20 cellular contexts compared by ENCODE assay signal in the genomic region with DNA sequence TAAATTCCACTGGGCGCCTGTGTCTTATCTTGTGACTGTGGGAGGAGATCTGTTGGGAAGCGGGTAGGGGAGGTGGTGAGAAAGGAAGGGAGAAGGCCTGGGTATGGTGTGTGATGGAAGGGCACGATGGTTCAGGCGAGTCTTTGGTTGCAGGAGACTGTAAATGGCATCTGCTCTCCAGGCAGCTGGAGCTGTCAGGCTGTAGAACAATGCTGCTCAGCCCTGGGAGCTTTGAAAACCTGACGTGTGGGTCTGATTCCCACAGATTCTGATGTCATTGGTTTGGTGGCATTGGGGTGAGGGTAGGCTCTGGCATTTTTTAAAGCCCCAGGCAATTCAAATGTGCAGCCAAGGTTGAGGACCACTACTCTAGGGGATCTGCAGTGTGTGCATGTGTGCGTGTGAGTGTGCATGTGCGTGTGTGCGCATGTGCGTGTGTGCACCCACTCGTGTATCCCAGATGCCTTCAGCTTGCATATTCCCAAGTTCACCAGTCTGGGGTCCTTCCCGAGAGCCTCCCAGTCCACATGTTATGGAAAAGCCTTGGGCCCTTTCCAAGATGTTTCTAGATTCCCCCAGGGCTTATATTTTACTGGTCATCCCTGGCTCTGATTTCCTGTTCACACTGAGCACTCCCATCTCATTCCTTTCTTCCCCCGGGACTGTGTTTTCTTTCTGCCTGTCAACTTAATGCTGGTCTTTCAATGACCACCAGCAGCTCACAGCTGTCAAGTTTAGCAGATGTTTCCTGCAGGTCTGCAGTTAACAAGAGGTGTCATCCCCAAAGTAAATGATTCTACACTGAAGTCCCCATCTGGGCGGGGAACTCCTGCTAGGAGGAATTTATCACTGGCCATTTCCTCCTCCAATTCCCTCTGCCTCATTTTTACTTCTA. TPM values are rescaled to one million over a fixed set of nuclear protein-coding genes. Genes with fewer than 3 reads are reported as not detected.
A peak's percentile ranks its signal among the peaks of the same experiment; 100 is the strongest.
DNase-seq lines count a peak whose midpoint lies in the region; ATAC-seq and TF ChIP-seq lines count a peak whose summit lies in the region.
"Had no signal": no experiment of that assay in that cellular context is flagged by ENCODE, and none has a peak within 500 bp of the region (broad histone marks: within the 10 kb centered on the region; RNA-seq: fewer than 3 reads in every experiment).

No MANE protein-coding gene starts in this region.

- no peak for TF ChIP-seq CTCF in A673 (conservative IDR thresholded peaks at IDR 0.05; ENCODE audit: low read depth, low read length)

- POLR2A ChIA-PET in A673 (lab: Charles Lee; ENCODE audit: low non-redundant PET): no interaction called here

- H3K4me2 ChIP-seq in mesendoderm (ENCODE audit: low read length): no peak overlapping the region

- DNase-seq in A673 (ENCODE audit: low spot score) (peak; percentile 53), dedifferentiated amniotic fluid mesenchymal stem cell (ENCODE audit: extremely low spot score) (peak; percentile 40), mesendoderm (peak; percentile 24), NCI-H1092 (lab: John Stamatoyannopoulos, UW) (no peak), HK-2 (ENCODE audit: unreplicated experiment) (no peak), NCI-H1694 (lab: John Stamatoyannopoulos, UW) (no peak)
- DNase-seq in stimulated activated naive CD8-positive, alpha-beta T cell treated with anti-CD3 and anti-CD28 coated beads, Interleukin-15, amount 100 ng/mL, for 72 hours: no peak
- DNase-seq: kidney, NCI-H2029, NCI-H510A, SHP77 treated with DMSO at 0.1 percent for 48 hours, uterus had no signal

- no peak overlapping the region for H4K5ac ChIP-seq in mesendoderm (ENCODE audit: low read length)

- H3K79me1 ChIP-seq in mesendoderm (ENCODE audit: low read length): no peaks in the 10 kb centered on the region

- ATAC-seq in GM19025 (IDR thresholded peaks at IDR 0.05; ENCODE audit: low read depth, unreplicated experiment): peak; percentile 70
- ATAC-seq in stimulated activated naive CD8-positive, alpha-beta T cell treated with anti-CD3 and anti-CD28 coated beads, Interleukin-15, amount 100 ng/mL, for 72 hours: no peak
- ATAC-seq: activated CD4-positive, CD25-positive, alpha-beta regulatory T cell treated with anti-CD3 and anti-CD28 coated beads, Interleukin-2, amount 50 U/mL, for 24 hours; mucosa of descending colon had no signal

- no TSS peak for BruUV-seq in A673 (replicated peaks; lab: Mats Ljungman, UMichigan)

- H3K56ac ChIP-seq in mesendoderm (ENCODE audit: low read length): no peak overlapping the region

- no peaks in the 10 kb centered on the region for H3K4me1 ChIP-seq in A673 (ENCODE audit: insufficient read depth, low read length, poor library complexity, severe bottlenecking)
- H3K4me1 ChIP-seq in mesendoderm (ENCODE audit: control insufficient read depth, low read depth, low read length): no peaks in the 10 kb centered on the region
- H3K4me1 ChIP-seq: pancreas, stomach, uterus had no signal

- no peak overlapping the region for H3K27ac ChIP-seq in A673 (ENCODE audit: low read depth, low read length, poor library complexity, severe bottlenecking)
- H3K27ac ChIP-seq in mesendoderm (ENCODE audit: low read depth, low read length): no peak overlapping the region
- H3K27ac ChIP-seq: pancreas, stomach, uterus had no signal

- CTCF ChIA-PET in A673 (lab: Charles Lee): no interaction called here

- no peak overlapping the region for H4K8ac ChIP-seq in mesendoderm (ENCODE audit: low read depth, low read length)

- no peak overlapping the region for H2BK15ac ChIP-seq in mesendoderm (replicated peaks; ENCODE audit: low read depth)

- no peak overlapping the region for H3K4me3 Mint-ChIP-seq in stimulated activated naive CD8-positive, alpha-beta T cell treated with anti-CD3 and anti-CD28 coated beads, Interleukin-15, amount 100 ng/mL, for 72 hours
- H3K4me3 Mint-ChIP-seq: dendritic cell treated with granulocyte-macrophage colony-stimulating factor and Interleukin-4, amounts not matched to agents 40 ng/mL and 50 ng/mL, for 4 days had no signal

- no peak overlapping the region for H2BK5ac ChIP-seq in mesendoderm (ENCODE audit: low read length)

- no CpG with 5 or more reads among the region's 13 CpGs for WGBS in mesendoderm (ENCODE audit: extremely low coverage, insufficient coverage, low lambda C conversion rate)

- H3K4ac ChIP-seq in mesendoderm (ENCODE audit: low read depth, low read length): no peak overlapping the region

- intact Hi-C loops in A673 (cut with micrococcal nuclease; ENCODE audit: unreplicated experiment): no loop called here

- no peak overlapping the region for H2AK5ac ChIP-seq in mesendoderm (ENCODE audit: low read length)

- H3K27me3 Mint-ChIP-seq in stimulated activated naive CD8-positive, alpha-beta T cell treated with anti-CD3 and anti-CD28 coated beads, Interleukin-15, amount 100 ng/mL, for 72 hours: peaks cover 12% of the 10 kb centered on the region

- H3K27me3 ChIP-seq in A673 (replicated peaks; ENCODE audit: insufficient read depth, low read depth, low read length, poor library complexity): no peaks in the 10 kb centered on the region
- H3K27me3 ChIP-seq in mesendoderm (ENCODE audit: insufficient read depth, low read length, poor library complexity): no peaks in the 10 kb centered on the region
- H3K27me3 ChIP-seq: MG63, pancreas, stomach, uterus had no signal

- no peaks in the 10 kb centered on the region for H3K79me2 ChIP-seq in mesendoderm (ENCODE audit: control insufficient read depth, insufficient read depth, low read length)

- H3K4me3 ChIP-seq in A673 (ENCODE audit: low read depth, low read length, poor library complexity, severe bottlenecking) (no peak overlapping the region), mesendoderm (ENCODE audit: low read length) (no peak overlapping the region)
- H3K4me3 ChIP-seq: GM12878, MG63, mucosa of descending colon, pancreas, stomach, uterus had no signal

- H3K4me1 Mint-ChIP-seq in stimulated activated naive CD8-positive, alpha-beta T cell treated with anti-CD3 and anti-CD28 coated beads, Interleukin-15, amount 100 ng/mL, for 72 hours: no peaks in the 10 kb centered on the region

- H3K36me3 ChIP-seq in A673 (ENCODE audit: insufficient read depth, low read length, poor library complexity, severe bottlenecking) (no peaks in the 10 kb centered on the region), mesendoderm (ENCODE audit: control insufficient read depth, insufficient read depth, low read length) (no peaks in the 10 kb centered on the region)
- H3K36me3 ChIP-seq: MG63, pancreas, stomach, uterus had no signal

- no peak overlapping the region for H3K18ac ChIP-seq in mesendoderm (ENCODE audit: low read length)

- H3K27ac Mint-ChIP-seq in stimulated activated naive CD8-positive, alpha-beta T cell treated with anti-CD3 and anti-CD28 coated beads, Interleukin-15, amount 100 ng/mL, for 72 hours: no peak overlapping the region
- H3K27ac Mint-ChIP-seq: dendritic cell treated with granulocyte-macrophage colony-stimulating factor and Interleukin-4, amounts not matched to agents 40 ng/mL and 50 ng/mL, for 4 days had no signal

- H2BK120ac ChIP-seq in mesendoderm (ENCODE audit: low read depth, low read length): no peak overlapping the region

- no peak overlapping the region for H3K9ac ChIP-seq in mesendoderm (ENCODE audit: low read length)

- no peaks in the 10 kb centered on the region for H3K9me3 ChIP-seq in A673 (ENCODE audit: low read depth, low read length, poor library complexity, severe bottlenecking)
- H3K9me3 ChIP-seq: pancreas, uterus had no signal

- peaks cover 8 to 28% of the 10 kb centered on the region in 2 donors for H3K9me3 Mint-ChIP-seq in stimulated activated naive CD8-positive, alpha-beta T cell treated with anti-CD3 and anti-CD28 coated beads, Interleukin-15, amount 100 ng/mL, for 72 hours

- H3K23ac ChIP-seq in mesendoderm (ENCODE audit: low read length): no peak overlapping the region

RNA-seq across cellular contexts. Expression of gene BOD1, which starts 34.0 kb away (rescaled TPM):
- total RNA-seq in A673 (2021): 69.5 and 70.9 TPM in 2 replicates
- polyA plus RNA-seq in mesendoderm (2013, experiment 1 of 2): 94.2 TPM
- 94.9 TPM for polyA plus RNA-seq in mesendoderm (2013, experiment 2 of 2)

Comparison
In these comparisons a context has a peak if more than half of its experiments do, and no peak if none do; other contexts are left out.
1. DNase-seq: peak in A673 (single experiment), dedifferentiated amniotic fluid mesenchymal stem cell (single experiment) and mesendoderm (single experiment); none in stimulated activated naive CD8-positive, alpha-beta T cell treated with anti-CD3 and anti-CD28 coated beads, Interleukin-15, amount 100 ng/mL, for 72 hours (0 of 2), NCI-H1092 (single experiment), HK-2 (single experiment) and NCI-H1694 (single experiment).